20 cellular contexts compared by ENCODE assay signal in genomic region chr14:76314521-76314951, GRCh38.
"Had no signal": no experiment of that assay in that cellular context is flagged by ENCODE, and none has a peak within 500 bp of the region (broad histone marks: within the 10 kb centered on the region; RNA-seq: fewer than 3 reads in every experiment).

No MANE protein-coding gene starts in this region.

- H3K4me1 ChIP-seq: colonic mucosa, lower lobe of right lung, prostate gland, right lobe of liver, spleen, transverse colon had no signal

- H3K4me3 ChIP-seq: colonic mucosa, heart left ventricle, lower lobe of right lung, prostate gland, right lobe of liver, spleen, transverse colon had no signal

- H3K27ac ChIP-seq: colonic mucosa, lower lobe of right lung, prostate gland, right lobe of liver, spleen, transverse colon had no signal

- H3K36me3 ChIP-seq: colonic mucosa, heart left ventricle, lower lobe of right lung, prostate gland, right lobe of liver, spleen, transverse colon had no signal

- H3K27me3 ChIP-seq: colonic mucosa, right lobe of liver had no signal

- ATAC-seq: activated CD8-positive, alpha-beta T cell treated with anti-CD3 and anti-CD28 coated beads for 36 hours; heart left ventricle; lower lobe of right lung; right lobe of liver; T-cell had no signal

- DNase-seq: activated CD4-positive, alpha-beta T cell treated with anti-CD3 and anti-CD28 coated beads for 4 hours; activated CD8-positive, alpha-beta memory T cell treated with anti-CD3 and anti-CD28 coated beads, Interleukin-2, amount 50 U/mL, for 48 hours; activated CD8-positive, alpha-beta T cell treated with anti-CD3 and anti-CD28 coated beads for 36 hours; activated naive CD4-positive, alpha-beta T cell; aorta; colonic mucosa; foreskin melanocyte; heart left ventricle; lower lobe of right lung; naive B cell; nucleus accumbens; right lobe of liver; spleen; stimulated activated CD4-positive, alpha-beta T cell treated with anti-CD3 and anti-CD28 coated beads, Interleukin-1b, Interleukin-23, amount 100 ng/mL, for 48 hours; stimulated activated naive CD4-positive, alpha-beta T cell; substantia nigra; T-cell; T1000; transverse colon had no signal

- H3K9me3 ChIP-seq: colonic mucosa, heart left ventricle, lower lobe of right lung, prostate gland, right lobe of liver, spleen, transverse colon had no signal
